In the genomic region with DNA sequence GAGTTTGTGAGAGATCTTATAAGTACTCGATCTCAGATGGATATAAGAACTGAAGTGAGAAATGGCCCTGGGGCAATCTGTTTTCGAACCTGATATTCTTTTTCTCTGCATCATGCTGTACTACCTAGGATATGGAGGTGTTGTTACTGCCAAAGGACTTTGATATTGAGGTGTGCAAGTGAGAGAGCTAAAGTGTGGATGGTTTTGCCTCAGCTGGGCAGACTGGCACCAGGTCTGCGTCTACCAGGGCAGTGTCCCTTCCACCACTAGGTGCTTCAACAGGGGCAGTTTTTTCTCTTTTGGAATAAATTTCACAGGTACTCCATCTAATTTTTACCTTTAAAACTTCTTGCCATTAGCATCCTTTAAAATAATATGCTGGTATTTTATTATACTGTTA, we compare ENCODE assay signal across 22 cellular contexts.
"Had no signal": no experiment of that assay in that cellular context is flagged by ENCODE, and none has a peak within 500 bp of the region (broad histone marks: within the 10 kb centered on the region; RNA-seq: fewer than 3 reads in every experiment).

No MANE protein-coding gene starts in this region.

- H3K9me3 ChIP-seq: left lung, ovary, right atrium auricular region, suprapubic skin, tibial nerve, uterus had no signal

- H3K4me2 ChIP-seq: hepatocyte had no signal

- H3K27ac Mint-ChIP-seq: mesothelial cell of epicardium; naive B cell; natural killer cell; progenitor cell of endocrine pancreas; stimulated activated effector memory CD8-positive, alpha-beta T cell treated with anti-CD3 and anti-CD28 coated beads, Interleukin-12 subunit alpha, Interleukin-12 subunit beta, amount 100 ng/mL, for 72 hours; stimulated activated naive CD8-positive, alpha-beta T cell treated with anti-CD3 and anti-CD28 coated beads, Interleukin-15, Interleukin-2, amounts not matched to agents 100 ng/mL and 50 ng/mL, for 24 hours; type B pancreatic cell had no signal

- H3K27me3 ChIP-seq: hepatocyte, left lung, ovary, right atrium auricular region, suprapubic skin, tibial nerve, uterus had no signal

- H3K9me3 Mint-ChIP-seq: naive B cell; natural killer cell; stimulated activated effector memory CD8-positive, alpha-beta T cell treated with anti-CD3 and anti-CD28 coated beads, Interleukin-12 subunit alpha, Interleukin-12 subunit beta, amount 100 ng/mL, for 72 hours; stimulated activated naive CD8-positive, alpha-beta T cell treated with anti-CD3 and anti-CD28 coated beads, Interleukin-15, Interleukin-2, amounts not matched to agents 100 ng/mL and 50 ng/mL, for 24 hours; type B pancreatic cell had no signal

- H3K4me3 Mint-ChIP-seq: mesothelial cell of epicardium; naive B cell; natural killer cell; stimulated activated effector memory CD8-positive, alpha-beta T cell treated with anti-CD3 and anti-CD28 coated beads, Interleukin-12 subunit alpha, Interleukin-12 subunit beta, amount 100 ng/mL, for 72 hours; stimulated activated naive CD8-positive, alpha-beta T cell treated with anti-CD3 and anti-CD28 coated beads, Interleukin-15, Interleukin-2, amounts not matched to agents 100 ng/mL and 50 ng/mL, for 24 hours; type B pancreatic cell had no signal

- H3K27me3 Mint-ChIP-seq: naive B cell; progenitor cell of endocrine pancreas; stimulated activated naive CD8-positive, alpha-beta T cell treated with anti-CD3 and anti-CD28 coated beads, Interleukin-15, Interleukin-2, amounts not matched to agents 100 ng/mL and 50 ng/mL, for 24 hours; type B pancreatic cell had no signal

- H3K36me3 ChIP-seq: left lung, ovary, right atrium auricular region, suprapubic skin, tibial nerve, uterus had no signal

- ATAC-seq: left lung; natural killer cell; sciatic nerve; stimulated activated effector memory CD8-positive, alpha-beta T cell treated with anti-CD3 and anti-CD28 coated beads, Interleukin-12 subunit alpha, Interleukin-12 subunit beta, amount 100 ng/mL, for 72 hours had no signal

- H3K27ac ChIP-seq: hepatocyte, left lung, ovary, right atrium auricular region, skin epidermis, suprapubic skin, uterus had no signal

- H3K4me1 Mint-ChIP-seq: naive B cell; natural killer cell; stimulated activated effector memory CD8-positive, alpha-beta T cell treated with anti-CD3 and anti-CD28 coated beads, Interleukin-12 subunit alpha, Interleukin-12 subunit beta, amount 100 ng/mL, for 72 hours had no signal

- DNase-seq: islet precursor cell; left lung; mesendoderm; naive B cell; natural killer cell; ovary; stimulated activated CD4-positive, alpha-beta T cell treated with anti-CD3 and anti-CD28 coated beads, Interleukin-12 subunit alpha, Interleukin-12 subunit beta, amount 100 ng/mL, for 4 hours; stimulated activated CD4-positive, alpha-beta T cell treated with anti-CD3 and anti-CD28 coated beads, Interleukin-4, amount 100 ng/mL, for 24 hours; stimulated activated naive CD4-positive, alpha-beta T cell; uterus had no signal

- H3K4me3 ChIP-seq: hepatocyte, left lung, lung, ovary, right atrium auricular region, skin epidermis, suprapubic skin, tibial nerve, uterus had no signal

- H3K36me3 Mint-ChIP-seq: mesothelial cell of epicardium; naive B cell; natural killer cell; stimulated activated effector memory CD8-positive, alpha-beta T cell treated with anti-CD3 and anti-CD28 coated beads, Interleukin-12 subunit alpha, Interleukin-12 subunit beta, amount 100 ng/mL, for 72 hours; type B pancreatic cell had no signal

- H3K4me1 ChIP-seq: left lung, right atrium auricular region, suprapubic skin, uterus had no signal
